In the genomic region with DNA sequence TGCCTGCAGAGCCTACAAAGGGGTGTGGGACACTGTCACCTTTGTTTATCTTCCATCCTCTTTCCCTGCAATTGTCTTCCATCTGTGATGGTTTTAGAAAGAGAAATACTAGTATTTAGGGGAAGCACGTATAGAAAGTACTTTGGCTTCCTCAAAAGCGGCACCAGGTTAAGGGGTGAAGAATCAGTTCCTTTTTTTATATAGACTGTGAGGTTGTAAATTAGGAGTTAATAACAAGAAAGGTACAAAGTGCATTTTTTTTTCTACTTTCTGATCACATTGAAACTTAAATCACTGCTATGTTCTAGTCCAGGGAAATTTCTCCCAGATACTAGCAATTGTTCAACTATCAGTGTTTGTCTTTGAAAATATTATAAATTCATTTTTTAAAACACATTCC, we compare ENCODE assay signal across 13 cellular contexts.
DNase-seq lines count a peak whose midpoint lies in the region; ATAC-seq and TF ChIP-seq lines count a peak whose summit lies in the region.
"Had no signal": no experiment of that assay in that cellular context is flagged by ENCODE, and none has a peak within 500 bp of the region (broad histone marks: within the 10 kb centered on the region; RNA-seq: fewer than 3 reads in every experiment).

No MANE protein-coding gene starts in this region.

- H3K36me3 Mint-ChIP-seq in T-helper 17 cell (ENCODE audit: low read depth) = peaks cover 2% of the 10 kb centered on the region
- H3K36me3 Mint-ChIP-seq in activated CD8-positive, alpha-beta memory T cell treated with anti-CD3 and anti-CD28 coated beads, Interleukin-2, amount 10 ng/mL, durations not matched to agents 7 days and 5 days = no peaks in the 10 kb centered on the region
- no peaks in the 10 kb centered on the region for H3K36me3 Mint-ChIP-seq in CD4-positive, alpha-beta memory T cell

- H3K27ac Mint-ChIP-seq in T-helper 17 cell = no peak overlapping the region
- no peak overlapping the region for H3K27ac Mint-ChIP-seq in activated CD8-positive, alpha-beta memory T cell treated with anti-CD3 and anti-CD28 coated beads, Interleukin-2, amount 10 ng/mL, durations not matched to agents 7 days and 5 days
- no peak overlapping the region for H3K27ac Mint-ChIP-seq in CD4-positive, alpha-beta memory T cell
- H3K27ac Mint-ChIP-seq: activated T-cell treated with anti-CD3 and anti-CD28 coated beads, Interleukin-2, amount 50 U/mL, for 72 hours had no signal

- H3K27me3 Mint-ChIP-seq in T-helper 17 cell = peaks cover 55% of the 10 kb centered on the region
- peaks cover 47% of the 10 kb centered on the region for H3K27me3 Mint-ChIP-seq in activated CD8-positive, alpha-beta memory T cell treated with anti-CD3 and anti-CD28 coated beads, Interleukin-2, amount 10 ng/mL, durations not matched to agents 7 days and 5 days
- H3K27me3 Mint-ChIP-seq in CD4-positive, alpha-beta memory T cell = peaks cover 18 to 27% of the 10 kb centered on the region in 2 donors

- H3K4me1 ChIP-seq in heart right ventricle = no peaks in the 10 kb centered on the region
- H3K4me1 ChIP-seq in CD4-positive, alpha-beta memory T cell (ENCODE audit: insufficient read depth, low read length) = no peaks in the 10 kb centered on the region
- H3K4me1 ChIP-seq: prostate gland had no signal

- CTCF ChIA-PET in activated CD8-positive, alpha-beta memory T cell treated with anti-CD3 and anti-CD28 coated beads, Interleukin-2, amount 10 ng/mL, durations not matched to agents 7 days and 5 days (lab: Charles Lee) = no interaction called here
- CTCF ChIA-PET in CD4-positive, alpha-beta memory T cell (lab: Charles Lee; ENCODE audit: partially characterized antibody) = no interaction called here

- intact Hi-C loops in heart right ventricle (cut with DNase I) = no loop called here
- intact Hi-C loops in CD4-positive, alpha-beta memory T cell (cut with micrococcal nuclease) = no loop called here

- no peak overlapping the region for H3K4me3 Mint-ChIP-seq in T-helper 17 cell
- H3K4me3 Mint-ChIP-seq in activated CD8-positive, alpha-beta memory T cell treated with anti-CD3 and anti-CD28 coated beads, Interleukin-2, amount 10 ng/mL, durations not matched to agents 7 days and 5 days = no peak overlapping the region
- no peak overlapping the region for H3K4me3 Mint-ChIP-seq in CD4-positive, alpha-beta memory T cell
- H3K4me3 Mint-ChIP-seq: activated T-cell treated with anti-CD3 and anti-CD28 coated beads, Interleukin-2, amount 50 U/mL, for 72 hours had no signal

- no peak overlapping the region for H3K4me3 ChIP-seq in heart right ventricle
- no peak overlapping the region for H3K4me3 ChIP-seq in CD4-positive, alpha-beta memory T cell (ENCODE audit: low read length in 2 of 2)
- H3K4me3 ChIP-seq: prostate gland had no signal

- no peaks in the 10 kb centered on the region for H3K36me3 ChIP-seq in heart right ventricle
- no peaks in the 10 kb centered on the region for H3K36me3 ChIP-seq in CD4-positive, alpha-beta memory T cell (ENCODE audit: insufficient read depth, low read length)
- H3K36me3 ChIP-seq: prostate gland had no signal

- no peak overlapping the region for H3K27ac ChIP-seq in heart right ventricle
- no peak overlapping the region for H3K27ac ChIP-seq in CD4-positive, alpha-beta memory T cell (ENCODE audit: low read depth, low read length)
- H3K27ac ChIP-seq: prostate gland had no signal

- H3K4me1 Mint-ChIP-seq in T-helper 17 cell = no peaks in the 10 kb centered on the region
- H3K4me1 Mint-ChIP-seq in activated CD8-positive, alpha-beta memory T cell treated with anti-CD3 and anti-CD28 coated beads, Interleukin-2, amount 10 ng/mL, durations not matched to agents 7 days and 5 days = no peaks in the 10 kb centered on the region
- H3K4me1 Mint-ChIP-seq in CD4-positive, alpha-beta memory T cell = peaks cover 0 to 4% (median 0%) of the 10 kb centered on the region in 4 donors

- H3K9me3 Mint-ChIP-seq in activated CD8-positive, alpha-beta memory T cell treated with anti-CD3 and anti-CD28 coated beads, Interleukin-2, amount 10 ng/mL, durations not matched to agents 7 days and 5 days (ENCODE audit: low read depth) = no peaks in the 10 kb centered on the region
- no peaks in the 10 kb centered on the region for H3K9me3 Mint-ChIP-seq in CD4-positive, alpha-beta memory T cell
- H3K9me3 Mint-ChIP-seq: activated T-cell treated with anti-CD3 and anti-CD28 coated beads, Interleukin-2, amount 50 U/mL, for 72 hours had no signal

- peaks cover 0 to 20% (median 6%) of the 10 kb centered on the region in 7 donors for H3K27me3 ChIP-seq in heart right ventricle
- no peaks in the 10 kb centered on the region for H3K27me3 ChIP-seq in CD4-positive, alpha-beta memory T cell (ENCODE audit: insufficient read depth, low read length)

- DNase-seq in T-helper 17 cell (no peak), left lobe of liver (ENCODE audit: low spot score) (no peak), heart right ventricle (no peak)
- DNase-seq in activated CD8-positive, alpha-beta memory T cell treated with anti-CD3 and anti-CD28 coated beads, Interleukin-2, amount 10 ng/mL, durations not matched to agents 7 days and 5 days = no peak
- DNase-seq in CD4-positive, alpha-beta memory T cell = no peak
- DNase-seq: activated T-cell treated with anti-CD3 and anti-CD28 coated beads, Interleukin-2, amount 50 U/mL, for 72 hours; central memory CD4-positive, alpha-beta T cell; NCI-H774; T-helper 9 cell had no signal

- no peaks in the 10 kb centered on the region for H3K9me3 ChIP-seq in T-helper 17 cell (ENCODE audit: control insufficient read depth, low read length, poor library complexity, severe bottlenecking)
- H3K9me3 ChIP-seq in heart right ventricle = no peaks in the 10 kb centered on the region
- no peaks in the 10 kb centered on the region for H3K9me3 ChIP-seq in CD4-positive, alpha-beta memory T cell (ENCODE audit: control insufficient read depth in 1 of 2, low read length in 2 of 2)
- H3K9me3 ChIP-seq: prostate gland had no signal

- no peak for TF ChIP-seq CTCF in heart right ventricle (IDR thresholded peaks at IDR 0.05)

- POLR2A ChIA-PET in CD4-positive, alpha-beta memory T cell (lab: Charles Lee; ENCODE audit: partially characterized antibody) = no interaction called here

- ATAC-seq in GM18868 (IDR thresholded peaks at IDR 0.05; ENCODE audit: unreplicated experiment) (peak; percentile 95), GM21529 (IDR thresholded peaks at IDR 0.05; ENCODE audit: unreplicated experiment) (peak; percentile 95), HG03108 (IDR thresholded peaks at IDR 0.05; ENCODE audit: unreplicated experiment) (peak; percentile 82), T-helper 17 cell (peak; percentile 35), left lobe of liver (no peak), heart right ventricle (no peak)
- no peak for ATAC-seq in activated CD8-positive, alpha-beta memory T cell treated with anti-CD3 and anti-CD28 coated beads, Interleukin-2, amount 10 ng/mL, durations not matched to agents 7 days and 5 days
- ATAC-seq: activated T-cell treated with anti-CD3 and anti-CD28 coated beads, Interleukin-2, amount 50 U/mL, for 72 hours had no signal

- WGBS in heart right ventricle, 2 donors = 77 to 78% methylated on average over 2 of the region's 2 CpGs

Comparison
In these comparisons a context has a peak if more than half of its experiments do, and no peak if none do; other contexts are left out.
1. ATAC-seq: peak in GM18868 (single experiment), GM21529 (single experiment), HG03108 (single experiment) and T-helper 17 cell (single experiment); none in left lobe of liver (single experiment), activated CD8-positive, alpha-beta memory T cell treated with anti-CD3 and anti-CD28 coated beads, Interleukin-2, amount 10 ng/mL, durations not matched to agents 7 days and 5 days (single experiment) and heart right ventricle (0 of 8).